In genomic region chr17:2800367-2800766, GRCh38 we compare ENCODE assay signal across 22 cellular contexts. TPM values are rescaled to one million over a fixed set of nuclear protein-coding genes. Genes with fewer than 3 reads are reported as not detected.
DNase-seq lines count a peak whose midpoint lies in the region; ATAC-seq, FAIRE-seq and TF ChIP-seq lines count a peak whose summit lies in the region.
"Had no signal": no experiment of that assay in that cellular context is flagged by ENCODE, and none has a peak within 500 bp of the region (broad histone marks: within the 10 kb centered on the region; RNA-seq: fewer than 3 reads in every experiment).

No MANE protein-coding gene starts in this region.

- DNase-seq in natural killer cell (no peak), T-cell (no peak), glutamatergic neuron (no peak), testis (peak; percentile 64), GM19239 (ENCODE audit: insufficient read length, low spot score) (no peak)
- no peak for DNase-seq in natural killer cell treated with Interleukin-12 subunit alpha and Interleukin-12 subunit beta and Interleukin-15 and Interleukin-18, amount 100 ng/mL, for 72 hours (ENCODE audit: low spot score)
- DNase-seq: DND-41; H9; NCI-H1092 treated with DMSO at 0.1 percent for 48 hours; NCI-H146; NCI-H2081 treated with DMSO at 0.1 percent for 48 hours; NCI-H510A; NCI-H748 treated with DMSO at 0.1 percent for 48 hours; NK-92 treated with Interleukin-12 subunit alpha and Interleukin-12 subunit beta, amount 100 ng/mL, for 24 hours; Right ventricle myocardium superior had no signal

- H3K9me3 Mint-ChIP-seq in natural killer cell (no peaks in the 10 kb centered on the region), T-cell (no peaks in the 10 kb centered on the region), glutamatergic neuron (ENCODE audit: unreplicated experiment) (peaks cover 18% of the 10 kb centered on the region)
- no peaks in the 10 kb centered on the region for H3K9me3 Mint-ChIP-seq in natural killer cell treated with Interleukin-12 subunit alpha and Interleukin-12 subunit beta and Interleukin-15 and Interleukin-18, amount 100 ng/mL, for 72 hours
- H3K9me3 Mint-ChIP-seq: H9 had no signal

- H3K27me3 Mint-ChIP-seq in natural killer cell (ENCODE audit: low read depth in 2 of 2) (no peaks in the 10 kb centered on the region), T-cell (no peaks in the 10 kb centered on the region), glutamatergic neuron (ENCODE audit: unreplicated experiment) (peaks cover 26% of the 10 kb centered on the region)
- H3K27me3 Mint-ChIP-seq in natural killer cell treated with Interleukin-12 subunit alpha and Interleukin-12 subunit beta and Interleukin-15 and Interleukin-18, amount 100 ng/mL, for 72 hours, result no peaks in the 10 kb centered on the region

- H3K4me3 Mint-ChIP-seq in natural killer cell, result peak overlapping the region; percentile 93
- H3K4me3 Mint-ChIP-seq in natural killer cell treated with Interleukin-12 subunit alpha and Interleukin-12 subunit beta and Interleukin-15 and Interleukin-18, amount 100 ng/mL, for 72 hours, result no peak overlapping the region
- no peak overlapping the region for H3K4me3 Mint-ChIP-seq in T-cell
- H3K4me3 Mint-ChIP-seq in glutamatergic neuron (ENCODE audit: unreplicated experiment), result peak overlapping the region; percentile 47
- H3K4me3 Mint-ChIP-seq: H9 had no signal

- H3K27ac Mint-ChIP-seq in natural killer cell (peak overlapping the region; percentile 38 to 42), T-cell (peak overlapping the region; percentile 4 to 31), glutamatergic neuron (ENCODE audit: unreplicated experiment) (peak overlapping the region; percentile 75)
- H3K27ac Mint-ChIP-seq in natural killer cell treated with Interleukin-12 subunit alpha and Interleukin-12 subunit beta and Interleukin-15 and Interleukin-18, amount 100 ng/mL, for 72 hours, result no peak overlapping the region

- H3K36me3 Mint-ChIP-seq in natural killer cell, result peaks cover 7% of the 10 kb centered on the region
- H3K36me3 Mint-ChIP-seq in natural killer cell treated with Interleukin-12 subunit alpha and Interleukin-12 subunit beta and Interleukin-15 and Interleukin-18, amount 100 ng/mL, for 72 hours, result peaks cover 10% of the 10 kb centered on the region
- peaks cover 23% of the 10 kb centered on the region for H3K36me3 Mint-ChIP-seq in T-cell
- no peaks in the 10 kb centered on the region for H3K36me3 Mint-ChIP-seq in glutamatergic neuron (ENCODE audit: unreplicated experiment)

- CTCF ChIA-PET in T-cell (lab: Charles Lee), result no interaction called here

- peaks cover 15% of the 10 kb centered on the region for H3K4me1 ChIP-seq in testis

- no peak for ATAC-seq in natural killer cell
- no peak for ATAC-seq in natural killer cell treated with Interleukin-12 subunit alpha and Interleukin-12 subunit beta and Interleukin-15 and Interleukin-18, amount 100 ng/mL, for 72 hours
- no peak for ATAC-seq in T-cell (replicated peaks in 1 of 4)
- no peak for ATAC-seq in GM18867 (IDR thresholded peaks at IDR 0.05; ENCODE audit: unreplicated experiment)
- ATAC-seq in HG03139 (IDR thresholded peaks at IDR 0.05; ENCODE audit: unreplicated experiment), result no peak
- ATAC-seq: SK-N-SH treated with all-trans-retinoic acid at 6 μM for 48 hours had no signal

- FAIRE-seq in GM19239 (lab: Jason Lieb, UNC), result no peak
- FAIRE-seq: A549, RCC 7860 had no signal

- WGBS in testis, 2 donors, result 45 to 46% methylated on average over 10 to 11 of the region's 11 CpGs

- H3K4me1 Mint-ChIP-seq in natural killer cell, result peaks cover 89 to 93% of the 10 kb centered on the region in 2 donors
- peaks cover 68 to 69% of the 10 kb centered on the region in 2 donors for H3K4me1 Mint-ChIP-seq in natural killer cell treated with Interleukin-12 subunit alpha and Interleukin-12 subunit beta and Interleukin-15 and Interleukin-18, amount 100 ng/mL, for 72 hours (ENCODE audit: low read depth in 2 of 2)
- H3K4me1 Mint-ChIP-seq in T-cell, result peaks cover 53 to 75% (median 55%) of the 10 kb centered on the region in 3 donors
- H3K4me1 Mint-ChIP-seq in glutamatergic neuron (ENCODE audit: low read depth, unreplicated experiment), result peaks cover 52% of the 10 kb centered on the region

- H3K9me3 ChIP-seq in testis, result no peaks in the 10 kb centered on the region
- H3K9me3 ChIP-seq: A549 had no signal

- H3K4me3 ChIP-seq in testis, result no peak overlapping the region
- H3K4me3 ChIP-seq: A549 had no signal

- no peaks in the 10 kb centered on the region for H3K27me3 ChIP-seq in testis

- peak overlapping the region; percentile 0 to 56 for H3K27ac ChIP-seq in testis
- H3K27ac ChIP-seq: A549 had no signal

- intact Hi-C loops in natural killer cell (cut with micrococcal nuclease) (no loop called here), testis (cut with DNase I; ENCODE audit: low total_unique reads) (no loop called here)

- TF ChIP-seq CTCF in natural killer cell (IDR thresholded peaks at IDR 0.05), result no peak
- TF ChIP-seq CTCF in glutamatergic neuron (IDR thresholded peaks at IDR 0.05; ENCODE audit: partially characterized antibody, unreplicated experiment), result no peak
- TF ChIP-seq CTCF in testis (IDR thresholded peaks at IDR 0.05), result no peak

- H3K36me3 ChIP-seq in testis (ENCODE audit: low read depth, missing control alignments), result no peaks in the 10 kb centered on the region

- TF ChIP-seq POLR2A in testis (IDR thresholded peaks at IDR 0.05), result no peak

- POLR2A ChIA-PET in T-cell (lab: Charles Lee), result interaction anchor here in 1 of 2 donors (0.6 kb wide), 1 partner anchor 183 kb away, joined by 3 read pairs; no protein-coding TSS in a partner anchor

RNA-seq across cellular contexts. Expression of gene RAP1GAP2, which starts 4.1 kb away (rescaled TPM):
- total RNA-seq in natural killer cell, result 100 to 1,000 TPM; 274 to 418 (median 390) TPM
- total RNA-seq in natural killer cell treated with Interleukin-12 subunit alpha and Interleukin-12 subunit beta and Interleukin-15 and Interleukin-18, amount 100 ng/mL, for 72 hours, result 10 to 100 TPM in 1 of 2 donors, 1 to 10 TPM in 1; 7.7 to 14.5 TPM
- 10 to 100 TPM in 4 of 5 donors, 1 to 10 TPM in 1; 8.0 to 77.7 (median 13.3) TPM for total RNA-seq in T-cell
- total RNA-seq in glutamatergic neuron (ENCODE audit: unreplicated experiment), result 86.0 TPM
- total RNA-seq in testis, result 10 to 100 TPM; 15.1 to 21.7 TPM
- 10.4 TPM for polyA plus RNA-seq in testis (ENCODE audit: insufficient read depth, low read depth, low replicate concordance)

RNA-seq across cellular contexts. Expression of gene CCDC92B, which starts 50.9 kb away (rescaled TPM):
- total RNA-seq in natural killer cell (not detected), T-cell (under 1 TPM in 4 of 5 donors, not detected in 1; 0.13 to 0.53 (median 0.27) TPM), glutamatergic neuron (ENCODE audit: unreplicated experiment) (19.0 TPM), testis (1 to 10 TPM; 3.9 to 4.0 TPM)
- total RNA-seq in natural killer cell treated with Interleukin-12 subunit alpha and Interleukin-12 subunit beta and Interleukin-15 and Interleukin-18, amount 100 ng/mL, for 72 hours, result not detected
- 2.2 TPM for polyA plus RNA-seq in testis (ENCODE audit: insufficient read depth, low read depth, low replicate concordance)
- total RNA-seq: LHCN-M2, OCI-LY7 had no signal

Comparison
In these comparisons a context has a peak if more than half of its experiments do, and no peak if none do; other contexts are left out.
1. H3K27ac Mint-ChIP-seq: peak in natural killer cell (2 of 2), T-cell (2 of 2) and glutamatergic neuron (single experiment); none in natural killer cell treated with Interleukin-12 subunit alpha and Interleukin-12 subunit beta and Interleukin-15 and Interleukin-18, amount 100 ng/mL, for 72 hours (0 of 2).
2. H3K4me3 Mint-ChIP-seq: peak in natural killer cell (single experiment) and glutamatergic neuron (single experiment); none in natural killer cell treated with Interleukin-12 subunit alpha and Interleukin-12 subunit beta and Interleukin-15 and Interleukin-18, amount 100 ng/mL, for 72 hours (single experiment) and T-cell (0 of 3).